1 cellular context compared by ENCODE assay signal in genomic region chr3:23915537-23916108, GRCh38.
TF ChIP-seq lines count a peak whose summit lies in the region.

No MANE protein-coding gene starts in this region.

TF ChIP-seq in IMR-90, 13 proteins besides CTCF, POLR2A, EP300 and RAD21:
- TF ChIP-seq BHLHE40 (IDR thresholded peaks at IDR 0.05; ENCODE audit: low read depth, low read length) (no peak), MAZ (IDR thresholded peaks at IDR 0.05; ENCODE audit: borderline replicate concordance, low read depth, low read length) (no peak), MXI1 (IDR thresholded peaks at IDR 0.05; ENCODE audit: borderline replicate concordance, low read depth, low read length) (no peak), CEBPB (IDR thresholded peaks at IDR 0.05; ENCODE audit: low read depth, low read length) (no peak), FOS (IDR thresholded peaks at IDR 0.05; ENCODE audit: low read depth, low read length) (no peak), NFE2L2 (IDR thresholded peaks at IDR 0.05; ENCODE audit: low read depth, low read length) (no peak), RFX5 (IDR thresholded peaks at IDR 0.05; ENCODE audit: low read depth, low read length) (no peak), ELK1 (IDR thresholded peaks at IDR 0.05; ENCODE audit: borderline replicate concordance, low read depth, low read length) (no peak), CHD1 (IDR thresholded peaks at IDR 0.05; ENCODE audit: low read depth, low read length) (no peak)
